Comparison of ENCODE assay signal across 11 cellular contexts in the genomic region with DNA sequence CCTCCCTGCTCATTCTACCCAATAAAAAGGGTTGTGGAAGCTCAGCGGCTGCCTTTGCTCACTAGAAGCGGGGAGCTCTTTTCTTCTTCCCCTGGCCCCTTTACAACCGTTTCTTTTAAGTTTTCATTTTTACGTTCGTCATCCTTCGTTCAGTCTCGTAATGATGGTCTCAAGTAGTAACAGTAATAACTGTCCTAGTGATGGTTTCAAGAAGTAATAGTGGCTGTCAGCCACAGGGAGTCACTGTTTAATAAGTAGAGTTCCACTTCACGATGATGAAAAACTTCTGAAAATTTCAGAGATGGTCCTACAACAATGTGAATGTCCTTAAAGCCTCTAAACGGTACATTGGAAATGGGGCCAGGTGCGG. TPM values are rescaled to one million over a fixed set of nuclear protein-coding genes. Genes with fewer than 3 reads are reported as not detected.
A peak's percentile ranks its signal among the peaks of the same experiment; 100 is the strongest.
DNase-seq lines count a peak whose midpoint lies in the region; ATAC-seq and TF ChIP-seq lines count a peak whose summit lies in the region.
"Had no signal": no experiment of that assay in that cellular context is flagged by ENCODE, and none has a peak within 500 bp of the region (broad histone marks: within the 10 kb centered on the region; RNA-seq: fewer than 3 reads in every experiment).

No MANE protein-coding gene starts in this region.

- peak; percentile 57 for ATAC-seq in foreskin keratinocyte
- ATAC-seq in HG02938 (IDR thresholded peaks at IDR 0.05; ENCODE audit: unreplicated experiment), result no peak
- no peak for ATAC-seq in natural killer cell treated with Interleukin-12 subunit alpha and Interleukin-12 subunit beta and Interleukin-15 and Interleukin-18, amount 100 ng/mL, for 72 hours
- ATAC-seq in GM19463 (IDR thresholded peaks at IDR 0.05; ENCODE audit: unreplicated experiment), result no peak

- peak overlapping the region; percentile 45 for H2AFZ ChIP-seq in GM23248
- H2AFZ ChIP-seq in OCI-LY1 (ENCODE audit: low read length), result no peak overlapping the region

- H4K20me1 ChIP-seq in GM23248 (ENCODE audit: insufficient read depth) (no peaks in the 10 kb centered on the region), OCI-LY1 (ENCODE audit: insufficient read depth, low read length) (no peaks in the 10 kb centered on the region)

- H3K4me3 Mint-ChIP-seq in natural killer cell treated with Interleukin-12 subunit alpha and Interleukin-12 subunit beta and Interleukin-15 and Interleukin-18, amount 100 ng/mL, for 72 hours, result no peak overlapping the region
- H3K4me3 Mint-ChIP-seq: activated naive CD8-positive, alpha-beta T cell treated with anti-CD3 and anti-CD28 coated beads for 36 hours had no signal

- peaks cover 16% of the 10 kb centered on the region for H3K27me3 ChIP-seq in GM23248 (replicated peaks; ENCODE audit: insufficient read depth)
- H3K27me3 ChIP-seq in OCI-LY1 (ENCODE audit: insufficient read depth, low read length), result peaks cover 5% of the 10 kb centered on the region; the same call in 1 of the 2 replicates
- peaks cover 11% of the 10 kb centered on the region for H3K27me3 ChIP-seq in foreskin keratinocyte

- H3K4me2 ChIP-seq in GM23248 (ENCODE audit: unreplicated experiment) (peak overlapping the region; percentile 46), OCI-LY1 (ENCODE audit: low read length) (no peak overlapping the region)

- DNase-seq in GM23248, result peak; percentile 61
- DNase-seq in foreskin keratinocyte, result no peak
- DNase-seq in natural killer cell treated with Interleukin-12 subunit alpha and Interleukin-12 subunit beta and Interleukin-15 and Interleukin-18, amount 100 ng/mL, for 72 hours (ENCODE audit: low spot score), result no peak
- DNase-seq in glomerular visceral epithelial cell (ENCODE audit: extremely low spot score), result no peak
- DNase-seq: activated naive CD8-positive, alpha-beta T cell treated with anti-CD3 and anti-CD28 coated beads for 36 hours; NCI-H1105 treated with DMSO at 0.1 percent for 48 hours; tibial artery had no signal

- in situ Hi-C loops in GM23248 (cut with MboI), result no loop called here

- H3K9me3 ChIP-seq in GM23248 (ENCODE audit: low read depth), result no peaks in the 10 kb centered on the region
- no peaks in the 10 kb centered on the region for H3K9me3 ChIP-seq in OCI-LY1 (ENCODE audit: low read length)
- H3K9me3 ChIP-seq: tibial artery had no signal

- peaks cover 5% of the 10 kb centered on the region; the same call in 1 of the 2 replicates for H3F3A ChIP-seq in GM23248 (ENCODE audit: insufficient read depth)
- H3F3A ChIP-seq in OCI-LY1 (ENCODE audit: insufficient read depth, low read length), result no peaks in the 10 kb centered on the region

- peak overlapping the region; percentile 38; the same call in 1 of the 2 replicates for H3K4me3 ChIP-seq in GM23248
- H3K4me3 ChIP-seq in OCI-LY1 (ENCODE audit: low read depth, low read length, poor library complexity, severe bottlenecking), result no peak overlapping the region
- H3K4me3 ChIP-seq: tibial artery had no signal

- H3K9ac ChIP-seq in GM23248 (no peak overlapping the region), OCI-LY1 (ENCODE audit: low read length) (no peak overlapping the region)

- no peaks in the 10 kb centered on the region for H3K36me3 ChIP-seq in GM23248 (ENCODE audit: low read depth)
- H3K36me3 ChIP-seq in OCI-LY1 (ENCODE audit: insufficient read depth, low read length), result no peaks in the 10 kb centered on the region
- H3K36me3 ChIP-seq: tibial artery had no signal

- WGBS in GM23248 (ENCODE audit: low coverage in 1 of 2, low lambda C conversion rate in 2 of 2, missing lambda C conversion rate in 2 of 2), 2 experiments, result 9 to 10% methylated on average over 10 of the region's 10 CpGs

- H3K9me3 Mint-ChIP-seq in natural killer cell treated with Interleukin-12 subunit alpha and Interleukin-12 subunit beta and Interleukin-15 and Interleukin-18, amount 100 ng/mL, for 72 hours, result no peaks in the 10 kb centered on the region
- H3K9me3 Mint-ChIP-seq: activated naive CD8-positive, alpha-beta T cell treated with anti-CD3 and anti-CD28 coated beads for 36 hours had no signal

- H3K27ac ChIP-seq in C4-2B, result no peak overlapping the region
- no peak overlapping the region for H3K27ac ChIP-seq in GM23248
- no peak overlapping the region for H3K27ac ChIP-seq in OCI-LY1 (ENCODE audit: low read depth, low read length, poor library complexity, severe bottlenecking)
- H3K27ac ChIP-seq in foreskin keratinocyte, result no peak overlapping the region
- H3K27ac ChIP-seq: tibial artery had no signal

- H3K27ac Mint-ChIP-seq in natural killer cell treated with Interleukin-12 subunit alpha and Interleukin-12 subunit beta and Interleukin-15 and Interleukin-18, amount 100 ng/mL, for 72 hours, result no peak overlapping the region
- H3K27ac Mint-ChIP-seq: activated naive CD8-positive, alpha-beta T cell treated with anti-CD3 and anti-CD28 coated beads for 36 hours had no signal

- no peaks in the 10 kb centered on the region for H3K36me3 Mint-ChIP-seq in natural killer cell treated with Interleukin-12 subunit alpha and Interleukin-12 subunit beta and Interleukin-15 and Interleukin-18, amount 100 ng/mL, for 72 hours
- H3K36me3 Mint-ChIP-seq: activated naive CD8-positive, alpha-beta T cell treated with anti-CD3 and anti-CD28 coated beads for 36 hours had no signal

- H3K4me1 Mint-ChIP-seq in natural killer cell treated with Interleukin-12 subunit alpha and Interleukin-12 subunit beta and Interleukin-15 and Interleukin-18, amount 100 ng/mL, for 72 hours (ENCODE audit: low read depth in 2 of 2), result no peaks in the 10 kb centered on the region
- H3K4me1 Mint-ChIP-seq: activated naive CD8-positive, alpha-beta T cell treated with anti-CD3 and anti-CD28 coated beads for 36 hours had no signal

- peaks cover 5 to 16% of the 10 kb centered on the region in 2 donors for H3K27me3 Mint-ChIP-seq in natural killer cell treated with Interleukin-12 subunit alpha and Interleukin-12 subunit beta and Interleukin-15 and Interleukin-18, amount 100 ng/mL, for 72 hours

- H3K9me2 ChIP-seq in GM23248 (ENCODE audit: insufficient read depth), result no peaks in the 10 kb centered on the region
- no peaks in the 10 kb centered on the region for H3K9me2 ChIP-seq in OCI-LY1 (ENCODE audit: low read depth, low read length)

- H3K4me1 ChIP-seq in GM23248 (ENCODE audit: insufficient read depth) (peaks cover 13% of the 10 kb centered on the region), OCI-LY1 (ENCODE audit: insufficient read depth, low read length, severe bottlenecking) (no peaks in the 10 kb centered on the region), foreskin keratinocyte (peaks cover 5% of the 10 kb centered on the region)
- H3K4me1 ChIP-seq: tibial artery had no signal

- H3K79me2 ChIP-seq in GM23248 (ENCODE audit: insufficient read depth), result no peaks in the 10 kb centered on the region
- no peaks in the 10 kb centered on the region for H3K79me2 ChIP-seq in OCI-LY1 (ENCODE audit: insufficient read depth, low read length)

- TF ChIP-seq CTCF in C4-2B (conservative IDR thresholded peaks at IDR 0.05) (peak; percentile 63), OCI-LY1 (IDR thresholded peaks at IDR 0.05; ENCODE audit: low read length) (peak; percentile 48; the same call in 1 of the 2 replicates), foreskin keratinocyte (conservative IDR thresholded peaks at IDR 0.05) (peak; percentile 51)

RNA-seq across cellular contexts. Expression of a gene that starts 6.2 kb away (rescaled TPM):
- not detected in 2 replicates for total RNA-seq in GM23248 (2014; rRNA removed; shearing (Covaris generic))
- polyA plus RNA-seq in GM23248 (2016; fragmentation: Nextera tagmentation; extraction: Ambion mirVana) (not detected in 2 replicates), foreskin keratinocyte (0.38 and 0.39 TPM in 2 replicates)
- 0.27 and 0.28 TPM in 2 replicates for total RNA-seq in foreskin keratinocyte
- not detected for total RNA-seq in natural killer cell treated with Interleukin-12 subunit alpha and Interleukin-12 subunit beta and Interleukin-15 and Interleukin-18, amount 100 ng/mL, for 72 hours
- total RNA-seq: activated naive CD8-positive, alpha-beta T cell treated with anti-CD3 and anti-CD28 coated beads for 36 hours had no signal
